ENCODE assay signal across 18 cellular contexts in the genomic region with DNA sequence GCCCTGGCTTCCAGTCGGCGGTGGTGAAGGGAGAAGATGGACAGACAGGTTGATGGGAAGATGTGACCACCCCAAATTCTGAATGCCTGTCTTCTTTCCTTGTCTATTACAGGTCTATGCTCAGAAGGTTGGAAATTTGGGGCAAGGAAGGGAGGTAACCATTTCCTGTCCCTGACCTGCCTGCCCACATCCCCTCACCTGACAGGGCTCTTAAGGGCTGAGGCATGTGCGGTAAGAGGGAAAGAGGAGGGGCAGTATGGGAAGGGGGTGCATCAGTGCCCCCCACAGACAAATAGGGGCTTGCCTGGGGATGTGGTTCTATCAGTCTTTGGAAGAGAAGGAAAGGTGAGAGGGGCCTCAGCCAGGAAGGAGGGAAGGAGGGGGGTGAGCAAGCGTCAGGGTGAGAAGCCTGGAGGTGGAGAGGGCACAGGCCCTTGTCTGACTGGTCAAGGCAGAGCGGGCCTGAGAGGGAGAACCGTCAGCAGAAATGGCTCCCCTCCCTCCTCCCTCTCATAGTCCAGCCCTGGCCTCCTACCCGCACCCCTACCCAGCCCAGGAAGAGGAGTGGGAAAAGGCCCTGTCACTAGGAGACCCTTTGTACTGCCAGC.
DNase-seq lines count a peak whose midpoint lies in the region; FAIRE-seq and TF ChIP-seq lines count a peak whose summit lies in the region.
"Had no signal": no experiment of that assay in that cellular context is flagged by ENCODE, and none has a peak within 500 bp of the region (broad histone marks: within the 10 kb centered on the region; RNA-seq: fewer than 3 reads in every experiment).

No MANE protein-coding gene starts in this region.

- H3K4me3 Mint-ChIP-seq in activated CD4-positive, alpha-beta T cell treated with anti-CD3 and anti-CD28 coated beads, Interleukin-2, amount 10 ng/mL, durations not matched to agents 24 days and 14 days, result peak overlapping the region; percentile 48
- H3K4me3 Mint-ChIP-seq in neural crest cell, result peak overlapping the region; percentile 41

- intact Hi-C loops in activated CD4-positive, alpha-beta T cell treated with anti-CD3 and anti-CD28 coated beads, Interleukin-2, amount 10 ng/mL, durations not matched to agents 24 days and 14 days (cut with micrococcal nuclease), result no loop called here

- H3K9me3 Mint-ChIP-seq in activated CD4-positive, alpha-beta T cell treated with anti-CD3 and anti-CD28 coated beads, Interleukin-2, amount 10 ng/mL, durations not matched to agents 24 days and 14 days, result no peaks in the 10 kb centered on the region
- H3K9me3 Mint-ChIP-seq in neural crest cell, result no peaks in the 10 kb centered on the region

- no peaks in the 10 kb centered on the region for H3K36me3 Mint-ChIP-seq in activated CD4-positive, alpha-beta T cell treated with anti-CD3 and anti-CD28 coated beads, Interleukin-2, amount 10 ng/mL, durations not matched to agents 24 days and 14 days (ENCODE audit: low read depth)
- no peaks in the 10 kb centered on the region for H3K36me3 Mint-ChIP-seq in neural crest cell (ENCODE audit: low read depth)

- peak; percentile 30 for FAIRE-seq in GM12892 (lab: Jason Lieb, UNC)
- FAIRE-seq: GM18507 had no signal

- peak; percentile 66 for DNase-seq in activated CD4-positive, alpha-beta T cell treated with anti-CD3 and anti-CD28 coated beads, Interleukin-2, amount 10 ng/mL, durations not matched to agents 24 days and 14 days
- no peak for DNase-seq in activated CD4-positive, alpha-beta T cell treated with anti-CD3 and anti-CD28 coated beads for 4 hours
- DNase-seq in GM12892 (ENCODE audit: insufficient read length), result no peak
- peak; percentile 20 for DNase-seq in central memory CD4-positive, alpha-beta T cell
- DNase-seq in neural crest cell (ENCODE audit: low read depth, low spot score), result no peak
- no peak for DNase-seq in stimulated activated CD4-positive, alpha-beta T cell treated with anti-CD3 and anti-CD28 coated beads, Interleukin-4, amount 100 ng/mL, for 4 hours
- DNase-seq in GF-D8 (lab: John Stamatoyannopoulos, UW), result no peak
- no peak for DNase-seq in OCI-M1 (lab: John Stamatoyannopoulos, UW)
- DNase-seq: activated CD4-positive, CD25-positive, alpha-beta regulatory T cell treated with anti-CD3 and anti-CD28 coated beads, Interleukin-2, amount 50 U/mL, for 72 hours; C1 segment of cervical spinal cord; DMS79; effector CD8-positive, alpha-beta T cell; glutamatergic neuron; NCI-H1105 treated with DMSO at 0.1 percent for 48 hours; NCI-H2107; NCI-H69; stimulated activated CD4-positive, alpha-beta T cell treated with anti-CD3 and anti-CD28 coated beads, Interleukin-2, amount 100 ng/mL, for 48 hours had no signal

- no peak for TF ChIP-seq CTCF in neural crest cell (conservative IDR thresholded peaks at IDR 0.05)

- H3K4me1 Mint-ChIP-seq in activated CD4-positive, alpha-beta T cell treated with anti-CD3 and anti-CD28 coated beads, Interleukin-2, amount 10 ng/mL, durations not matched to agents 24 days and 14 days, result peaks cover 29% of the 10 kb centered on the region
- peaks cover 39% of the 10 kb centered on the region for H3K4me1 Mint-ChIP-seq in neural crest cell

- peaks cover 37% of the 10 kb centered on the region for H3K27me3 Mint-ChIP-seq in activated CD4-positive, alpha-beta T cell treated with anti-CD3 and anti-CD28 coated beads, Interleukin-2, amount 10 ng/mL, durations not matched to agents 24 days and 14 days
- peaks cover 9% of the 10 kb centered on the region for H3K27me3 Mint-ChIP-seq in neural crest cell (ENCODE audit: low read depth)

- TF ChIP-seq POLR2A in GM12892 (IDR thresholded peaks at IDR 0.05; ENCODE audit: low read depth, low read length), result no peak

- H3K27ac Mint-ChIP-seq in activated CD4-positive, alpha-beta T cell treated with anti-CD3 and anti-CD28 coated beads, Interleukin-2, amount 10 ng/mL, durations not matched to agents 24 days and 14 days, result no peak overlapping the region
- peak overlapping the region; percentile 77 for H3K27ac Mint-ChIP-seq in neural crest cell (ENCODE audit: unreplicated experiment)

Comparison
In these comparisons a context has a peak if more than half of its experiments do, and no peak if none do; other contexts are left out.
1. DNase-seq: peak in activated CD4-positive, alpha-beta T cell treated with anti-CD3 and anti-CD28 coated beads, Interleukin-2, amount 10 ng/mL, durations not matched to agents 24 days and 14 days (single experiment) and central memory CD4-positive, alpha-beta T cell (single experiment); none in activated CD4-positive, alpha-beta T cell treated with anti-CD3 and anti-CD28 coated beads for 4 hours (0 of 2), GM12892 (single experiment), neural crest cell (single experiment), stimulated activated CD4-positive, alpha-beta T cell treated with anti-CD3 and anti-CD28 coated beads, Interleukin-4, amount 100 ng/mL, for 4 hours (0 of 2), GF-D8 (single experiment) and OCI-M1 (single experiment).